ENCODE assay signal across 1 cellular context in genomic region chr2:173747037-173747436, GRCh38.
TF ChIP-seq lines count a peak whose summit lies in the region.

No MANE protein-coding gene starts in this region.

TF ChIP-seq in H1, 55 proteins besides CTCF, POLR2A, EP300 and RAD21 (continued from another document):
- no peak for TF ChIP-seq CHD7 (IDR thresholded peaks at IDR 0.05; ENCODE audit: insufficient replicate concordance, low read length)
- TF ChIP-seq CHD2 (IDR thresholded peaks at IDR 0.05; ENCODE audit: low read length), result no peak
